In genomic region chr19:2488942-2489731, GRCh38 we compare ENCODE assay signal across 8 cellular contexts. TPM values are rescaled to one million over a fixed set of nuclear protein-coding genes. Genes with fewer than 3 reads are reported as not detected.
A peak's percentile ranks its signal among the peaks of the same experiment; 100 is the strongest.
DNase-seq lines count a peak whose midpoint lies in the region; ATAC-seq and TF ChIP-seq lines count a peak whose summit lies in the region.

No MANE protein-coding gene starts in this region.

- no peak overlapping the region for H3K4me3 ChIP-seq in lung
- H3K4me3 ChIP-seq in tibial artery = peak overlapping the region; percentile 51 to 64

- no peak for TF ChIP-seq CTCF in lung (IDR thresholded peaks at IDR 0.05; ENCODE audit: control extremely low read depth, extremely low read depth)
- TF ChIP-seq CTCF in tibial artery (IDR thresholded peaks at IDR 0.05) = peak in 1 of 2 experiments; percentile 20

- peak; percentile 9 for DNase-seq in NCI-H146 (lab: John Stamatoyannopoulos, UW)
- no peak for DNase-seq in NCI-H146 treated with DMSO at 0.1 percent for 48 hours (lab: John Stamatoyannopoulos, UW; ENCODE audit: unreplicated experiment)
- DNase-seq in NOMO-1 treated with DMSO at 0.1 percent for 48 hours (lab: John Stamatoyannopoulos, UW; ENCODE audit: unreplicated experiment) = peak; percentile 44
- peak; percentile 75 for DNase-seq in ecto neural progenitor cell (ENCODE audit: low spot score)
- peak; percentile 47 for DNase-seq in lung (ENCODE audit: low spot score)
- DNase-seq in tibial artery = peak in 1 of 2 donors; percentile 87

- H3K4me1 ChIP-seq in lung (ENCODE audit: control insufficient read depth in 2 of 2, insufficient read depth in 2 of 2, low read length in 2 of 2) (peaks cover 0 to 23% of the 10 kb centered on the region in 2 donors), tibial artery (peaks cover 0 to 48% (median 32%) of the 10 kb centered on the region in 4 donors)

- peak; percentile 12 for ATAC-seq in lung (ENCODE audit: insufficient read depth, low FRiP score)
- ATAC-seq in GM21390 (IDR thresholded peaks at IDR 0.05; ENCODE audit: unreplicated experiment) = no peak
- no peak for ATAC-seq in GM18520 (IDR thresholded peaks at IDR 0.05; ENCODE audit: unreplicated experiment)

- H3K9me3 ChIP-seq in lung (ENCODE audit: control insufficient read depth in 2 of 2, insufficient read depth in 1 of 2, low read length in 1 of 2) (peaks cover 0 to 2% of the 10 kb centered on the region in 2 donors), tibial artery (no peaks in the 10 kb centered on the region)

- H3K36me3 ChIP-seq in lung (ENCODE audit: control insufficient read depth in 2 of 2, insufficient read depth in 2 of 2, low read length in 2 of 2) (no peaks in the 10 kb centered on the region), tibial artery (no peaks in the 10 kb centered on the region)

- H3K27me3 ChIP-seq in lung (ENCODE audit: control insufficient read depth, insufficient read depth) (no peaks in the 10 kb centered on the region), tibial artery (no peaks in the 10 kb centered on the region)

- intact Hi-C loops in tibial artery (cut with DNase I; ENCODE audit: low total_unique reads) = no loop called here

- peak overlapping the region; percentile 26 to 31 for H3K27ac ChIP-seq in lung (ENCODE audit: low read depth in 1 of 2, low read length in 1 of 2)
- peak overlapping the region; percentile 60 to 64 for H3K27ac ChIP-seq in tibial artery

- 2 to 5% methylated on average over 49 to 78 of the region's 78 CpGs for WGBS in lung, 2 donors

RNA-seq across cellular contexts. Expression of gene GADD45B, which starts 13.2 kb away (rescaled TPM):
- 10 to 100 TPM; 81.0 to 92.7 TPM for total RNA-seq in lung
- polyA plus RNA-seq in lung = 100 to 1,000 TPM in 1 of 2 donors, 10 to 100 TPM in 1; 92.4 to 405 TPM

RNA-seq across cellular contexts. Expression of gene LMNB2, which starts 32.4 kb away (rescaled TPM):
- total RNA-seq in lung = 10 to 100 TPM; 19.1 to 42.9 TPM
- polyA plus RNA-seq in lung = 10 to 100 TPM; 19.7 to 37.0 TPM
